ENCODE assay signal across 24 cellular contexts in genomic region chr6:33638581-33638980, GRCh38. TPM values are rescaled to one million over a fixed set of nuclear protein-coding genes. Genes with fewer than 3 reads are reported as not detected.
A peak's percentile ranks its signal among the peaks of the same experiment; 100 is the strongest.
DNase-seq lines count a peak whose midpoint lies in the region; ATAC-seq and TF ChIP-seq lines count a peak whose summit lies in the region.
"Had no signal": no experiment of that assay in that cellular context is flagged by ENCODE, and none has a peak within 500 bp of the region (broad histone marks: within the 10 kb centered on the region; RNA-seq: fewer than 3 reads in every experiment).

No MANE protein-coding gene starts in this region.

- no peak overlapping the region for H3K4me3 ChIP-seq in mucosa of descending colon
- H3K4me3 ChIP-seq: cardiac muscle cell, GM23248, SJSA1 had no signal

- H3K4me3 Mint-ChIP-seq in activated T-cell treated with anti-CD3 and anti-CD28 coated beads, Interleukin-2, amount 50 U/mL, for 72 hours: no peak overlapping the region
- H3K4me3 Mint-ChIP-seq: activated naive CD4-positive, alpha-beta T cell treated with anti-CD3 and anti-CD28 coated beads for 36 hours; T-helper 2 cell treated with Interferon-gamma antibody and Interleukin-4, amounts not matched to agents 5 μg/mL and 100 μg/mL, for 36 hours had no signal

- no peak for ATAC-seq in activated T-cell treated with anti-CD3 and anti-CD28 coated beads, Interleukin-2, amount 50 U/mL, for 72 hours (replicated peaks in 1 of 2)
- ATAC-seq in mucosa of descending colon (peak; percentile 60), omental fat pad (ENCODE audit: low FRiP score) (no peak)

- peaks cover 4% of the 10 kb centered on the region in 2 donors for H3K36me3 Mint-ChIP-seq in activated T-cell treated with anti-CD3 and anti-CD28 coated beads, Interleukin-2, amount 50 U/mL, for 72 hours (ENCODE audit: insufficient read depth in 2 of 2)

- H3K36me3 ChIP-seq in mucosa of descending colon (ENCODE audit: low read depth): no peaks in the 10 kb centered on the region
- H3K36me3 ChIP-seq: cardiac muscle cell, SJSA1 had no signal

- H3K4me1 Mint-ChIP-seq in activated T-cell treated with anti-CD3 and anti-CD28 coated beads, Interleukin-2, amount 50 U/mL, for 72 hours (ENCODE audit: low read depth): peaks cover 42% of the 10 kb centered on the region

- intact Hi-C loops in mucosa of descending colon (cut with DNase I, micrococcal nuclease): no loop called here

- H3K27ac Mint-ChIP-seq in activated T-cell treated with anti-CD3 and anti-CD28 coated beads, Interleukin-2, amount 50 U/mL, for 72 hours: peak overlapping the region; percentile 77
- H3K27ac Mint-ChIP-seq: activated naive CD4-positive, alpha-beta T cell treated with anti-CD3 and anti-CD28 coated beads for 36 hours; T-helper 2 cell treated with Interferon-gamma antibody and Interleukin-4, amounts not matched to agents 5 μg/mL and 100 μg/mL, for 36 hours had no signal

- DNase-seq in activated T-cell treated with anti-CD3 and anti-CD28 coated beads, Interleukin-2, amount 50 U/mL, for 72 hours: no peak
- DNase-seq in activated T-cell treated with anti-CD3 and anti-CD28 coated beads, Interleukin-2, amount 50 U/mL, for 1 hour: no peak
- DNase-seq in ecto neural progenitor cell (ENCODE audit: low spot score): peak; percentile 40
- DNase-seq in mucosa of descending colon: no peak
- no peak for DNase-seq in omental fat pad (ENCODE audit: low spot score)
- DNase-seq in NCI-H524 (lab: John Stamatoyannopoulos, UW): no peak
- DNase-seq in NK-92 treated with Interleukin-12 subunit alpha and Interleukin-12 subunit beta, amount 100 ng/mL, for 24 hours (lab: John Stamatoyannopoulos, UW): no peak
- no peak for DNase-seq in NCI-H524 treated with DMSO at 0.1 percent for 48 hours (lab: John Stamatoyannopoulos, UW)
- DNase-seq: activated naive CD4-positive, alpha-beta T cell treated with anti-CD3 and anti-CD28 coated beads for 36 hours; anterior cingulate cortex; dermis blood vessel endothelial cell; EL; GM23248; head of caudate nucleus; NCI-H1105; NCI-H2081 treated with DMSO at 0.1 percent for 48 hours; NCI-H446 treated with DMSO at 0.1 percent for 48 hours; nucleus accumbens; small intestine; stimulated activated naive CD4-positive, alpha-beta T cell; WERI-Rb-1 had no signal

- no peaks in the 10 kb centered on the region for H3K9me3 Mint-ChIP-seq in activated T-cell treated with anti-CD3 and anti-CD28 coated beads, Interleukin-2, amount 50 U/mL, for 72 hours
- H3K9me3 Mint-ChIP-seq: activated naive CD4-positive, alpha-beta T cell treated with anti-CD3 and anti-CD28 coated beads for 36 hours; T-helper 2 cell treated with Interferon-gamma antibody and Interleukin-4, amounts not matched to agents 5 μg/mL and 100 μg/mL, for 36 hours had no signal

- no peaks in the 10 kb centered on the region for H3K9me3 ChIP-seq in mucosa of descending colon
- H3K9me3 ChIP-seq: SJSA1 had no signal

- TF ChIP-seq CTCF in mucosa of descending colon (IDR thresholded peaks at IDR 0.05): no peak
- TF ChIP-seq CTCF in omental fat pad (IDR thresholded peaks at IDR 0.05): no peak

- no peaks in the 10 kb centered on the region for H3K27me3 Mint-ChIP-seq in activated T-cell treated with anti-CD3 and anti-CD28 coated beads, Interleukin-2, amount 50 U/mL, for 72 hours (ENCODE audit: low read depth)

- peaks cover 9% of the 10 kb centered on the region for H3K4me1 ChIP-seq in mucosa of descending colon (ENCODE audit: low read depth)

RNA-seq across cellular contexts. Expression of gene ITPR3, which starts 17.5 kb away (rescaled TPM):
- total RNA-seq in activated T-cell treated with anti-CD3 and anti-CD28 coated beads, Interleukin-2, amount 50 U/mL, for 72 hours: 10 to 100 TPM; 49.9 to 52.5 TPM
- total RNA-seq in mucosa of descending colon (100 to 1,000 TPM in 2 of 3 donors, 10 to 100 TPM in 1; 60.2 to 111 (median 103) TPM), omental fat pad (10 to 100 TPM; 25.7 to 62.0 (median 35.9) TPM)

RNA-seq across cellular contexts. Expression of gene BAK1, which starts 58.5 kb away (rescaled TPM):
- total RNA-seq in activated T-cell treated with anti-CD3 and anti-CD28 coated beads, Interleukin-2, amount 50 U/mL, for 72 hours: 10 to 100 TPM; 54.9 to 55.4 TPM
- total RNA-seq in mucosa of descending colon: 10 to 100 TPM; 57.1 to 97.9 (median 90.5) TPM
- 10 to 100 TPM in 3 of 4 donors, 1 to 10 TPM in 1; 6.9 to 22.7 (median 10.9) TPM for total RNA-seq in omental fat pad
